Comparison of ENCODE assay signal across 8 cellular contexts in the genomic region with DNA sequence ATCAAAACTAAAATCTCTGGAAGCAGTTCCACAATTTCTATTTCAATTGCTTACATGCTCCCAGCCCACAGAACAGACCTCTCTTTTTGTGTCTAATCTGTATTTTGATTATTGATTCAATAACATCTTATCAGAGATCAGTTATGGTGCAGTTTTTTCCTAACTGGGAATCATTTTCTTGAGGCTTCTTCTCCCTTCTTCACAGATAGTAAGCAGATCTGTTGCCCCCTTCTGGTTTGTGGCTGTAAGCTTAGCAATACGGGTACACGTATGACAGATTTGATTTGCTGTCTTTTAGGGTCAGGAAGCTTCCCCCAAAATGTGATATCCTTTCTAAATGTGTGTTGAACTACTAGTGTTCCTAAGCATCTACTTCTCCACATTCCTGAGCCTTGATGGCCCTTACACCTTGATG. TPM values are rescaled to one million over a fixed set of nuclear protein-coding genes. Genes with fewer than 3 reads are reported as not detected.
DNase-seq lines count a peak whose midpoint lies in the region; ATAC-seq, FAIRE-seq and TF ChIP-seq lines count a peak whose summit lies in the region.

No MANE protein-coding gene starts in this region.

- TF ChIP-seq POLR2A in GM12892 (IDR thresholded peaks at IDR 0.05; ENCODE audit: low read depth, low read length) = no peak

- no peaks in the 10 kb centered on the region for H3K27me3 Mint-ChIP-seq in activated naive CD8-positive, alpha-beta T cell treated with anti-CD3 and anti-CD28 coated beads, Interleukin-2, amount 50 U/mL, for 24 hours

- peaks cover 68% of the 10 kb centered on the region for H3K36me3 Mint-ChIP-seq in activated naive CD8-positive, alpha-beta T cell treated with anti-CD3 and anti-CD28 coated beads, Interleukin-2, amount 50 U/mL, for 24 hours (ENCODE audit: low read depth)

- H3K27ac Mint-ChIP-seq in activated naive CD8-positive, alpha-beta T cell treated with anti-CD3 and anti-CD28 coated beads, Interleukin-2, amount 50 U/mL, for 24 hours = no peak overlapping the region

- CTCF ChIA-PET in RWPE1 (lab: Yijun Ruan, JAX) = interaction anchor here (0.6 to 0.7 kb wide), 3 partner anchors 27 to 494 kb away, joined by 3 to 4 read pairs (median 3); no protein-coding TSS in a partner anchor

- peak; percentile 38 for FAIRE-seq in GM12892 (lab: Jason Lieb, UNC)

- no peak for DNase-seq in GM12892 (ENCODE audit: insufficient read length)
- DNase-seq in RWPE1 (ENCODE audit: low spot score) = peak; percentile 38
- DNase-seq in foreskin melanocyte = peak; percentile 42
- peak; percentile 37 for DNase-seq in smooth muscle cell of the brain vasculature (ENCODE audit: low read depth, low spot score)
- DNase-seq in NCI-H2227 (lab: John Stamatoyannopoulos, UW; ENCODE audit: unreplicated experiment) = no peak
- DNase-seq in NCI-H2196 treated with DMSO at 0.1 percent for 48 hours (lab: John Stamatoyannopoulos, UW; ENCODE audit: unreplicated experiment) = no peak
- no peak for DNase-seq in activated naive CD8-positive, alpha-beta T cell treated with anti-CD3 and anti-CD28 coated beads, Interleukin-2, amount 50 U/mL, for 24 hours

- POLR2A ChIA-PET in RWPE1 (lab: Yijun Ruan, JAX; ENCODE audit: low non-redundant PET) = no interaction called here

- TF ChIP-seq CTCF in RWPE1 (conservative IDR thresholded peaks at IDR 0.05; ENCODE audit: low read depth) = peak; percentile 58

- no peak overlapping the region for H3K27ac ChIP-seq in RWPE1

- peaks cover 3% of the 10 kb centered on the region for H3K4me1 Mint-ChIP-seq in activated naive CD8-positive, alpha-beta T cell treated with anti-CD3 and anti-CD28 coated beads, Interleukin-2, amount 50 U/mL, for 24 hours

- H3K9me3 Mint-ChIP-seq in activated naive CD8-positive, alpha-beta T cell treated with anti-CD3 and anti-CD28 coated beads, Interleukin-2, amount 50 U/mL, for 24 hours = no peaks in the 10 kb centered on the region

- no peak overlapping the region for H3K4me3 Mint-ChIP-seq in activated naive CD8-positive, alpha-beta T cell treated with anti-CD3 and anti-CD28 coated beads, Interleukin-2, amount 50 U/mL, for 24 hours

- ATAC-seq in activated naive CD8-positive, alpha-beta T cell treated with anti-CD3 and anti-CD28 coated beads, Interleukin-2, amount 50 U/mL, for 24 hours = no peak
- ATAC-seq in GM18498 (IDR thresholded peaks at IDR 0.05; ENCODE audit: unreplicated experiment) = no peak

RNA-seq across cellular contexts. Expression of a gene that starts 39.4 kb away (rescaled TPM):
- polyA plus RNA-seq in GM12892 (2012; ENCODE audit: missing spikeins) = 66.7 TPM

RNA-seq across cellular contexts. Expression of a gene that starts 39.5 kb away (rescaled TPM):
- 8.9 TPM for polyA plus RNA-seq in GM12892 (2012; ENCODE audit: missing spikeins)

Comparison
In these comparisons a context has a peak if more than half of its experiments do, and no peak if none do; other contexts are left out.
1. DNase-seq: peak in RWPE1 (single experiment), foreskin melanocyte (single experiment) and smooth muscle cell of the brain vasculature (single experiment); none in GM12892 (single experiment), NCI-H2227 (single experiment), NCI-H2196 treated with DMSO at 0.1 percent for 48 hours (single experiment) and activated naive CD8-positive, alpha-beta T cell treated with anti-CD3 and anti-CD28 coated beads, Interleukin-2, amount 50 U/mL, for 24 hours (single experiment).